Comparison of ENCODE assay signal across 17 cellular contexts in the genomic region with DNA sequence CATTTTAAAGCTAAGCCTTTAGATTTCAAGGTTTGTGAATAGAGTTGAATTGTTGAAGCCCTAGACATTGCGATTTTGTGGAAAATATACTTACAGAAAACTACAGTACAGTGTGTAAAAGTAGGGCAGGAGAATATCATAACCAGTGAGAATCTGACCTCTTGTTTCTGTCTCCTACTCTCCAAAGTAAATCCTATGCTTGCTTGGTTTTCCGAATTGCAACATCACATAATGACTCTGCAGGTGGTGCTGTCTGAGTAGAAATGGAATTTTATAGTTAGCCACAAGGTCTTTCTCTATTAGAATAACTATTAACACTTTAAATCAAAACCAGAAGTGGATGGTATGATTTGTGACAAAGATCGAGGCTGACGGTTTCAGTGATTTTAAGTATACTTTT.
DNase-seq lines count a peak whose midpoint lies in the region; ATAC-seq and TF ChIP-seq lines count a peak whose summit lies in the region.
"Had no signal": no experiment of that assay in that cellular context is flagged by ENCODE, and none has a peak within 500 bp of the region (broad histone marks: within the 10 kb centered on the region; RNA-seq: fewer than 3 reads in every experiment).

No MANE protein-coding gene starts in this region.

- H3K9me3 ChIP-seq in BE2C (no peaks in the 10 kb centered on the region), HUES64 (ENCODE audit: insufficient read depth, low read depth, low read length) (peaks cover 16% of the 10 kb centered on the region), iPS-18a (ENCODE audit: control insufficient read depth, low read depth, low read length) (peaks cover 13% of the 10 kb centered on the region)
- H3K9me3 ChIP-seq: MG63 had no signal

- H3K9me3 Mint-ChIP-seq in activated naive CD4-positive, alpha-beta T cell treated with anti-CD3 and anti-CD28 coated beads for 36 hours: peaks cover 3% of the 10 kb centered on the region

- TF ChIP-seq CTCF in BE2C (IDR thresholded peaks at IDR 0.05; ENCODE audit: low read depth, low read length): peak; percentile 22; the same call in 1 of the 2 replicates

- H3K4me3 Mint-ChIP-seq in activated naive CD4-positive, alpha-beta T cell treated with anti-CD3 and anti-CD28 coated beads for 36 hours: no peak overlapping the region

- no peaks in the 10 kb centered on the region for H3K27me3 Mint-ChIP-seq in activated naive CD4-positive, alpha-beta T cell treated with anti-CD3 and anti-CD28 coated beads for 36 hours (ENCODE audit: low read depth)

- H3K4me3 ChIP-seq in BE2C (ENCODE audit: low read depth, low read length) (no peak overlapping the region), HUES64 (ENCODE audit: low read length) (no peak overlapping the region), iPS-18a (ENCODE audit: low read length) (peak overlapping the region; percentile 15)
- H3K4me3 ChIP-seq: MG63 had no signal

- H3K4me1 ChIP-seq in BE2C (no peaks in the 10 kb centered on the region), HUES64 (ENCODE audit: insufficient read depth, low read length) (peaks cover 12% of the 10 kb centered on the region), iPS-18a (ENCODE audit: control insufficient read depth, low read depth, low read length) (peaks cover 17% of the 10 kb centered on the region)

- no peaks in the 10 kb centered on the region for H3K4me1 Mint-ChIP-seq in activated naive CD4-positive, alpha-beta T cell treated with anti-CD3 and anti-CD28 coated beads for 36 hours (ENCODE audit: low read depth)

- intact Hi-C loops in activated naive CD4-positive, alpha-beta T cell treated with anti-CD3 and anti-CD28 coated beads for 36 hours (cut with micrococcal nuclease): no loop called here

- no peak overlapping the region for H3K27ac Mint-ChIP-seq in activated naive CD4-positive, alpha-beta T cell treated with anti-CD3 and anti-CD28 coated beads for 36 hours

- DNase-seq in BE2C: no peak
- peak; percentile 29 for DNase-seq in amniotic epithelial cell (ENCODE audit: low read depth)
- DNase-seq in activated naive CD4-positive, alpha-beta T cell treated with anti-CD3 and anti-CD28 coated beads for 36 hours: no peak
- DNase-seq in activated T-cell treated with anti-CD3 and anti-CD28 coated beads, Interleukin-2, amount 50 U/mL, for 48 hours: no peak
- no peak for DNase-seq in Kasumi-1 (lab: John Stamatoyannopoulos, UW)
- DNase-seq: activated CD4-positive, CD25-positive, alpha-beta regulatory T cell treated with anti-CD3 and anti-CD28 coated beads, Interleukin-2, amount 50 U/mL, for 72 hours; activated naive CD4-positive, alpha-beta T cell treated with Interleukin-2 at 50 U/mL for 16 hours; AML-193; central memory CD4-positive, alpha-beta T cell; DMS79 treated with DMSO at 0.1 percent for 48 hours; kidney glomerular epithelial cell; MG63; OCI-M1; posterior cingulate gyrus had no signal

- CTCF ChIA-PET in activated naive CD4-positive, alpha-beta T cell treated with anti-CD3 and anti-CD28 coated beads for 36 hours (lab: Charles Lee): no interaction called here

- no peak for ATAC-seq in activated CD4-positive, CD25-positive, alpha-beta regulatory T cell treated with anti-CD3 and anti-CD28 coated beads, Interleukin-2, amount 50 U/mL, for 24 hours

- peak overlapping the region; percentile 32; the same call in 1 of the 2 replicates for H3K9ac ChIP-seq in HUES64 (ENCODE audit: low read depth, low read length)
- no peak overlapping the region for H3K9ac ChIP-seq in iPS-18a (ENCODE audit: low read length)

- 100% methylated on average over 3 of the region's 4 CpGs for WGBS in HUES64

- H3K36me3 Mint-ChIP-seq in activated naive CD4-positive, alpha-beta T cell treated with anti-CD3 and anti-CD28 coated beads for 36 hours (ENCODE audit: low read depth): no peaks in the 10 kb centered on the region

- H3K27me3 ChIP-seq in BE2C (no peaks in the 10 kb centered on the region), HUES64 (ENCODE audit: insufficient read depth, low read length) (no peaks in the 10 kb centered on the region), iPS-18a (ENCODE audit: control insufficient read depth, insufficient read depth, low read length) (no peaks in the 10 kb centered on the region)
- H3K27me3 ChIP-seq: MG63 had no signal

- H3K27ac ChIP-seq in HUES64 (ENCODE audit: low read depth, low read length): peak overlapping the region; percentile 91
- no peak overlapping the region for H3K27ac ChIP-seq in iPS-18a (ENCODE audit: low read length)

- H3K36me3 ChIP-seq in BE2C: no peaks in the 10 kb centered on the region
- no peaks in the 10 kb centered on the region for H3K36me3 ChIP-seq in HUES64 (ENCODE audit: insufficient read depth, low read length)
- no peaks in the 10 kb centered on the region for H3K36me3 ChIP-seq in iPS-18a (ENCODE audit: control insufficient read depth, low read depth, low read length)
- H3K36me3 ChIP-seq: MG63 had no signal
